Comparison of ENCODE assay signal across 12 cellular contexts in genomic region chr15:51286816-51287215, GRCh38. TPM values are rescaled to one million over a fixed set of nuclear protein-coding genes. Genes with fewer than 3 reads are reported as not detected.
A peak's percentile ranks its signal among the peaks of the same experiment; 100 is the strongest.
DNase-seq lines count a peak whose midpoint lies in the region; ATAC-seq, FAIRE-seq and TF ChIP-seq lines count a peak whose summit lies in the region.
"Had no signal": no experiment of that assay in that cellular context is flagged by ENCODE, and none has a peak within 500 bp of the region (broad histone marks: within the 10 kb centered on the region; RNA-seq: fewer than 3 reads in every experiment).

No MANE protein-coding gene starts in this region.

- FAIRE-seq in H54 (lab: Jason Lieb, UNC): no peak

- no peak overlapping the region for H3K27ac ChIP-seq in GM23338 (ENCODE audit: low read depth)
- H3K27ac ChIP-seq: GM23248, upper lobe of left lung had no signal

- H2AFZ ChIP-seq in GM23338: no peak overlapping the region
- H2AFZ ChIP-seq: GM23248 had no signal

- no peaks in the 10 kb centered on the region; the same call in 1 of the 2 replicates for H3K9me2 ChIP-seq in GM23338 (ENCODE audit: insufficient read depth)

- peak; percentile 55 for ATAC-seq in GM23338

- no peak overlapping the region for H3K27ac Mint-ChIP-seq in GM23338
- H3K27ac Mint-ChIP-seq in endothelial cell (ENCODE audit: unreplicated experiment): no peak overlapping the region
- H3K27ac Mint-ChIP-seq: IgD-negative memory B cell; T-helper 1 cell treated with Interleukin-12 subunit alpha and Interleukin-12 subunit beta and Interleukin-4 antibody, amounts not matched to agents 30 μg/mL and 1 μg/mL, for 36 hours had no signal

- H3K9me3 Mint-ChIP-seq in GM23338 (peaks cover 6% of the 10 kb centered on the region; the same call in 1 of the 3 replicates), endothelial cell (ENCODE audit: unreplicated experiment) (no peaks in the 10 kb centered on the region)
- H3K9me3 Mint-ChIP-seq: T-helper 1 cell treated with Interleukin-12 subunit alpha and Interleukin-12 subunit beta and Interleukin-4 antibody, amounts not matched to agents 30 μg/mL and 1 μg/mL, for 36 hours had no signal

- no peaks in the 10 kb centered on the region for H3K4me1 ChIP-seq in GM23338 (ENCODE audit: insufficient read depth)

- DNase-seq in D341Med (ENCODE audit: low spot score) (peak; percentile 52), GM23338 (ENCODE audit: low spot score) (peak; percentile 16), SW480 (ENCODE audit: low spot score) (peak; percentile 2), iPS-NIHi11 (ENCODE audit: low spot score) (peak; percentile 36), H54 (ENCODE audit: insufficient read length, low spot score) (no peak), endothelial cell (ENCODE audit: low spot score) (no peak)
- DNase-seq in stimulated activated CD4-positive, alpha-beta T cell treated with anti-CD3 and anti-CD28 coated beads, Interleukin-4, amount 100 ng/mL, for 1 hour: no peak
- DNase-seq: GM23248, NCI-H510A treated with DMSO at 0.1 percent for 48 hours, upper lobe of left lung had no signal

- no peaks in the 10 kb centered on the region; the same call in 1 of the 2 replicates for H4K20me1 ChIP-seq in GM23338 (replicated peaks; ENCODE audit: insufficient read depth)

- H3K4me2 ChIP-seq in GM23338: no peak overlapping the region

- no peak overlapping the region for H3K4me3 Mint-ChIP-seq in GM23338
- H3K4me3 Mint-ChIP-seq in endothelial cell (ENCODE audit: unreplicated experiment): no peak overlapping the region
- H3K4me3 Mint-ChIP-seq: IgD-negative memory B cell; T-helper 1 cell treated with Interleukin-12 subunit alpha and Interleukin-12 subunit beta and Interleukin-4 antibody, amounts not matched to agents 30 μg/mL and 1 μg/mL, for 36 hours had no signal

- no peaks in the 10 kb centered on the region for H3F3A ChIP-seq in GM23338 (replicated peaks; ENCODE audit: low read depth)

- TF ChIP-seq POLR2A in H54 (IDR thresholded peaks at IDR 0.05; ENCODE audit: low read depth, low read length): no peak

- TF ChIP-seq CTCF in GM23338 (conservative IDR thresholded peaks at IDR 0.05; ENCODE audit: low read depth in 2 of 2): peak; percentile 43 to 48
- no peak for TF ChIP-seq CTCF in endothelial cell (IDR thresholded peaks at IDR 0.05; ENCODE audit: unreplicated experiment)

- H3K27me3 Mint-ChIP-seq in GM23338 (ENCODE audit: insufficient read depth, low read depth, poor library complexity): peaks cover 8% of the 10 kb centered on the region
- H3K27me3 Mint-ChIP-seq in endothelial cell (ENCODE audit: unreplicated experiment): peaks cover 4% of the 10 kb centered on the region

- no peaks in the 10 kb centered on the region for H3K36me3 ChIP-seq in GM23338 (ENCODE audit: insufficient read depth)
- H3K36me3 ChIP-seq: upper lobe of left lung had no signal

- H3K4me3 ChIP-seq in GM23338: no peak overlapping the region
- H3K4me3 ChIP-seq: GM23248, upper lobe of left lung had no signal

- no peaks in the 10 kb centered on the region for H3K36me3 Mint-ChIP-seq in GM23338 (ENCODE audit: low read depth)
- no peaks in the 10 kb centered on the region for H3K36me3 Mint-ChIP-seq in endothelial cell (ENCODE audit: low read depth, unreplicated experiment)
- H3K36me3 Mint-ChIP-seq: IgD-negative memory B cell had no signal

- H3K4me1 Mint-ChIP-seq in GM23338: no peaks in the 10 kb centered on the region
- no peaks in the 10 kb centered on the region for H3K4me1 Mint-ChIP-seq in endothelial cell (ENCODE audit: unreplicated experiment)

- H3K27me3 ChIP-seq in GM23338 (ENCODE audit: insufficient read depth): no peaks in the 10 kb centered on the region
- H3K27me3 ChIP-seq: upper lobe of left lung had no signal

- H3K79me2 ChIP-seq in GM23338 (replicated peaks; ENCODE audit: insufficient read depth): no peaks in the 10 kb centered on the region

TF ChIP-seq in GM23338, 12 proteins besides CTCF, POLR2A, EP300 and RAD21 (continues in another document):
- TF ChIP-seq POLR2AphosphoS5 (IDR thresholded peaks at IDR 0.05; ENCODE audit: low read depth) (no peak), REST (IDR thresholded peaks at IDR 0.05; ENCODE audit: unreplicated experiment) (no peak)
- TF ChIP-seq, protein P1, sequence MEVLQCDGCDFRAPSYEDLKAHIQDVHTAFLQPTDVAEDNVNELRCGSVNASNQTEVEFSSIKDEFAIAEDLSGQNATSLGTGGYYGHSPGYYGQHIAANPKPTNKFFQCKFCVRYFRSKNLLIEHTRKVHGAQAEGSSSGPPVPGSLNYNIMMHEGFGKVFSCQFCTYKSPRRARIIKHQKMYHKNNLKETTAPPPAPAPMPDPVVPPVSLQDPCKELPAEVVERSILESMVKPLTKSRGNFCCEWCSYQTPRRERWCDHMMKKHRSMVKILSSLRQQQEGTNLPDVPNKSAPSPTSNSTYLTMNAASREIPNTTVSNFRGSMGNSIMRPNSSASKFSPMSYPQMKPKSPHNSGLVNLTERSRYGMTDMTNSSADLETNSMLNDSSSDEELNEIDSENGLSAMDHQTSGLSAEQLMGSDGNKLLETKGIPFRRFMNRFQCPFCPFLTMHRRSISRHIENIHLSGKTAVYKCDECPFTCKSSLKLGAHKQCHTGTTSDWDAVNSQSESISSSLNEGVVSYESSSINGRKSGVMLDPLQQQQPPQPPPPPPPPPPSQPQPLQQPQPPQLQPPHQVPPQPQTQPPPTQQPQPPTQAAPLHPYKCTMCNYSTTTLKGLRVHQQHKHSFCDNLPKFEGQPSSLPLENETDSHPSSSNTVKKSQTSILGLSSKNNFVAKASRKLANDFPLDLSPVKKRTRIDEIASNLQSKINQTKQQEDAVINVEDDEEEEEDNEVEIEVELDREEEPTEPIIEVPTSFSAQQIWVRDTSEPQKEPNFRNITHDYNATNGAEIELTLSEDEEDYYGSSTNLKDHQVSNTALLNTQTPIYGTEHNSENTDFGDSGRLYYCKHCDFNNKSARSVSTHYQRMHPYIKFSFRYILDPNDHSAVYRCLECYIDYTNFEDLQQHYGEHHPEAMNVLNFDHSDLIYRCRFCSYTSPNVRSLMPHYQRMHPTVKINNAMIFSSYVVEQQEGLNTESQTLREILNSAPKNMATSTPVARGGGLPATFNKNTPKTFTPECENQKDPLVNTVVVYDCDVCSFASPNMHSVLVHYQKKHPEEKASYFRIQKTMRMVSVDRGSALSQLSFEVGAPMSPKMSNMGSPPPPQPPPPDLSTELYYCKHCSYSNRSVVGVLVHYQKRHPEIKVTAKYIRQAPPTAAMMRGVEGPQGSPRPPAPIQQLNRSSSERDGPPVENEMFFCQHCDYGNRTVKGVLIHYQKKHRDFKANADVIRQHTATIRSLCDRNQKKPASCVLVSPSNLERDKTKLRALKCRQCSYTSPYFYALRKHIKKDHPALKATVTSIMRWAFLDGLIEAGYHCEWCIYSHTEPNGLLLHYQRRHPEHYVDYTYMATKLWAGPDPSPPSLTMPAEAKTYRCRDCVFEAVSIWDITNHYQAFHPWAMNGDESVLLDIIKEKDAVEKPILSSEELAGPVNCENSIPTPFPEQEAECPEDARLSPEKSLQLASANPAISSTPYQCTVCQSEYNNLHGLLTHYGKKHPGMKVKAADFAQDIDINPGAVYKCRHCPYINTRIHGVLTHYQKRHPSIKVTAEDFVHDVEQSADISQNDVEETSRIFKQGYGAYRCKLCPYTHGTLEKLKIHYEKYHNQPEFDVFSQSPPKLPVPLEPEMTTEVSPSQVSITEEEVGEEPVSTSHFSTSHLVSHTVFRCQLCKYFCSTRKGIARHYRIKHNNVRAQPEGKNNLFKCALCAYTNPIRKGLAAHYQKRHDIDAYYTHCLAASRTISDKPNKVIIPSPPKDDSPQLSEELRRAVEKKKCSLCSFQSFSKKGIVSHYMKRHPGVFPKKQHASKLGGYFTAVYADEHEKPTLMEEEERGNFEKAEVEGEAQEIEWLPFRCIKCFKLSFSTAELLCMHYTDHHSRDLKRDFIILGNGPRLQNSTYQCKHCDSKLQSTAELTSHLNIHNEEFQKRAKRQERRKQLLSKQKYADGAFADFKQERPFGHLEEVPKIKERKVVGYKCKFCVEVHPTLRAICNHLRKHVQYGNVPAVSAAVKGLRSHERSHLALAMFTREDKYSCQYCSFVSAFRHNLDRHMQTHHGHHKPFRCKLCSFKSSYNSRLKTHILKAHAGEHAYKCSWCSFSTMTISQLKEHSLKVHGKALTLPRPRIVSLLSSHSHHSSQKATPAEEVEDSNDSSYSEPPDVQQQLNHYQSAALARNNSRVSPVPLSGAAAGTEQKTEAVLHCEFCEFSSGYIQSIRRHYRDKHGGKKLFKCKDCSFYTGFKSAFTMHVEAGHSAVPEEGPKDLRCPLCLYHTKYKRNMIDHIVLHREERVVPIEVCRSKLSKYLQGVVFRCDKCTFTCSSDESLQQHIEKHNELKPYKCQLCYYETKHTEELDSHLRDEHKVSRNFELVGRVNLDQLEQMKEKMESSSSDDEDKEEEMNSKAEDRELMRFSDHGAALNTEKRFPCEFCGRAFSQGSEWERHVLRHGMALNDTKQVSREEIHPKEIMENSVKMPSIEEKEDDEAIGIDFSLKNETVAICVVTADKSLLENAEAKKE (CRISPR knock-in tag; IDR thresholded peaks at IDR 0.05): no peak

RNA-seq across cellular contexts. Expression of gene CYP19A1, which starts 51.6 kb away (rescaled TPM):
- not detected in 2 replicates for total RNA-seq in GM23338 (2014; rRNA removed; shearing (Covaris generic))
- 0.05 and 0.42 TPM in 2 replicates for polyA plus RNA-seq in GM23338 (2016; fragmentation: Nextera tagmentation; extraction: Ambion mirVana)
- total RNA-seq in endothelial cell (ENCODE audit: unreplicated experiment): not detected
- polyA plus RNA-seq: IgD-negative memory B cell had no signal

RNA-seq across cellular contexts. Expression of gene GLDN, which starts 54.6 kb away (rescaled TPM):
- total RNA-seq in GM23338 (2014; rRNA removed; shearing (Covaris generic)): 1.2 and 1.5 TPM in 2 replicates
- 0.19 and 0.32 TPM in 2 replicates for polyA plus RNA-seq in GM23338 (2016; fragmentation: Nextera tagmentation; extraction: Ambion mirVana)
- total RNA-seq in endothelial cell (ENCODE audit: unreplicated experiment): 0.21 TPM
- polyA plus RNA-seq: IgD-negative memory B cell had no signal

Comparison
In these comparisons a context has a peak if more than half of its experiments do, and no peak if none do; other contexts are left out.
1. DNase-seq: peak in D341Med (single experiment), GM23338 (single experiment), SW480 (single experiment) and iPS-NIHi11 (single experiment); none in H54 (single experiment), stimulated activated CD4-positive, alpha-beta T cell treated with anti-CD3 and anti-CD28 coated beads, Interleukin-4, amount 100 ng/mL, for 1 hour (single experiment) and endothelial cell (single experiment).